18 cellular contexts compared by ENCODE assay signal in genomic region chr6:128803911-128804310, GRCh38.
A peak's percentile ranks its signal among the peaks of the same experiment; 100 is the strongest.
DNase-seq lines count a peak whose midpoint lies in the region; ATAC-seq and TF ChIP-seq lines count a peak whose summit lies in the region.
"Had no signal": no experiment of that assay in that cellular context is flagged by ENCODE, and none has a peak within 500 bp of the region (broad histone marks: within the 10 kb centered on the region; RNA-seq: fewer than 3 reads in every experiment).

No MANE protein-coding gene starts in this region.

- H4K20me1 ChIP-seq in OCI-LY7 (ENCODE audit: insufficient read depth, low read length): no peaks in the 10 kb centered on the region

- CTCF ChIA-PET in OCI-LY7 (lab: Charles Lee; ENCODE audit: unreplicated experiment): no interaction called here

- H3K79me2 ChIP-seq in OCI-LY7 (ENCODE audit: insufficient read depth, low read depth, low read length): no peaks in the 10 kb centered on the region

- BruUV-seq in OCI-LY7 (replicated peaks; lab: Mats Ljungman, UMichigan): no TSS peak

- POLR2A ChIA-PET in OCI-LY7 (lab: Charles Lee): interaction anchor here (0.6 kb wide), 1 partner anchor 10 kb away, joined by 4 read pairs; no protein-coding TSS in a partner anchor

- H3K27ac ChIP-seq in OCI-LY7 (ENCODE audit: low read depth, low read length, poor library complexity, severe bottlenecking): no peak overlapping the region
- H3K27ac ChIP-seq: adrenal gland, RWPE1 had no signal

- no peak overlapping the region for H2AFZ ChIP-seq in OCI-LY7 (ENCODE audit: low read length)

- TF ChIP-seq CTCF in choroid plexus epithelial cell (conservative IDR thresholded peaks at IDR 0.05; ENCODE audit: low read depth, low read length) (no peak), OCI-LY7 (conservative IDR thresholded peaks at IDR 0.05; ENCODE audit: low read length) (no peak)

- H3K4me2 ChIP-seq in OCI-LY7 (ENCODE audit: low read length): no peak overlapping the region

- H3K36me3 ChIP-seq in OCI-LY7 (ENCODE audit: insufficient read depth, low read length): no peaks in the 10 kb centered on the region
- H3K36me3 ChIP-seq: adrenal gland had no signal

- ATAC-seq in HG03460 (IDR thresholded peaks at IDR 0.05; ENCODE audit: unreplicated experiment) (no peak), HG02885 (IDR thresholded peaks at IDR 0.05; ENCODE audit: poor library complexity, unreplicated experiment) (no peak)
- ATAC-seq: activated T-cell treated with anti-CD3 and anti-CD28 coated beads, Interleukin-2, amount 50 U/mL, for 72 hours; esophagus mucosa had no signal

- no peak overlapping the region for H3K4me3 ChIP-seq in choroid plexus epithelial cell (ENCODE audit: low read depth, low read length)
- H3K4me3 ChIP-seq in OCI-LY7 (ENCODE audit: low read depth, low read length, poor library complexity, severe bottlenecking): no peak overlapping the region
- H3K4me3 ChIP-seq: adrenal gland had no signal

- H3K9me3 ChIP-seq in OCI-LY7 (ENCODE audit: low read length): no peaks in the 10 kb centered on the region
- H3K9me3 ChIP-seq: adrenal gland had no signal

- no peaks in the 10 kb centered on the region for H3K9me2 ChIP-seq in OCI-LY7 (ENCODE audit: insufficient read depth, low read length)

- H3K4me1 ChIP-seq in OCI-LY7 (ENCODE audit: insufficient read depth, low read length, poor library complexity, severe bottlenecking): no peaks in the 10 kb centered on the region
- H3K4me1 ChIP-seq: adrenal gland had no signal

- DNase-seq in AG08395 (ENCODE audit: low spot score) (peak; percentile 12), Kasumi-1 (lab: John Stamatoyannopoulos, UW) (peak; percentile 12 to 22), choroid plexus epithelial cell (ENCODE audit: low read depth) (peak; percentile 72), lung microvascular endothelial cell (ENCODE audit: low read depth in 2 of 2) (peak; percentile 2 to 59), OCI-LY7 (ENCODE audit: low spot score) (no peak)
- no peak for DNase-seq in activated CD8-positive, alpha-beta memory T cell treated with anti-CD3 and anti-CD28 coated beads, Interleukin-2, amount 50 U/mL, for 48 hours
- DNase-seq: activated CD4-positive, alpha-beta T cell treated with anti-CD3 and anti-CD28 coated beads, Interleukin-2, amount 10 ng/mL, durations not matched to agents 24 days and 14 days; activated T-cell treated with anti-CD3 and anti-CD28 coated beads, Interleukin-2, amount 50 U/mL, for 72 hours; adrenal gland; cortex of kidney; DMS79 treated with DMSO at 0.1 percent for 48 hours; NCI-H146; NCI-H524; T-helper 2 cell had no signal

- intact Hi-C loops in OCI-LY7 (cut with micrococcal nuclease; ENCODE audit: unreplicated experiment): no loop called here

Comparison
In these comparisons a context has a peak if more than half of its experiments do, and no peak if none do; other contexts are left out.
1. DNase-seq: peak in AG08395 (single experiment), Kasumi-1 (2 of 2), choroid plexus epithelial cell (single experiment) and lung microvascular endothelial cell (2 of 2); none in activated CD8-positive, alpha-beta memory T cell treated with anti-CD3 and anti-CD28 coated beads, Interleukin-2, amount 50 U/mL, for 48 hours (single experiment) and OCI-LY7 (single experiment).